Comparison of ENCODE assay signal across 20 cellular contexts in the genomic region with DNA sequence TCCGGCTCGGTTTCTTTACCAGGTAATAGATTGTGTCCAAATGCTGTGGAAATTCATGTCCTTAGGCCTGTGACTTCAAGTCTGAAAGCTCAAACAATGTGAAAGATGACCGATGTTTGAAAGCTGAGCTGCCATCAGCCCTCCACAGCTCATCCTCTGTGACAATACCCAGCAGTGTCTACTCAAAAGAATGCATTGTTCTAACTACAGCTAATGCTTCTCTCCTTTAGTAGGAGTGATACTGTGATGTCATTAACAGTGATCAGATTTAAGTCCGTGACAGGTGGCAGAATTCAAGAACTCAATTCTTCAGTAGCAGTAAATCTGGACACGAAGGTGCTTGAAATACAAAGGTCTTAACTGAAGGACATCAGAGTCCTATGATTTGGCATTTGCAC.
"Had no signal": no experiment of that assay in that cellular context is flagged by ENCODE, and none has a peak within 500 bp of the region (broad histone marks: within the 10 kb centered on the region; RNA-seq: fewer than 3 reads in every experiment).

No MANE protein-coding gene starts in this region.

- ATAC-seq: activated T-cell treated with anti-CD3 and anti-CD28 coated beads, Interleukin-2, amount 50 U/mL, for 72 hours; naive thymus-derived CD4-positive, alpha-beta T cell; stimulated activated naive B cell treated with anti-CD40 and anti-IgM and Interleukin-4, amounts not matched to agents 10 μg/mL and 1 μg/mL and 100 μg/mL, for 72 hours had no signal

- H3K27me3 ChIP-seq: cardiac muscle cell, left lung, spleen, tibial nerve, uterus had no signal

- DNase-seq: activated CD4-positive, alpha-beta T cell treated with anti-CD3 and anti-CD28 coated beads for 1 hour; activated effector memory CD4-positive, alpha-beta T cell treated with anti-CD3 and anti-CD28 coated beads, Interleukin-2, amount 50 U/mL, for 16 hours; activated T-cell treated with anti-CD3 and anti-CD28 coated beads, Interleukin-2, amount 50 U/mL, for 72 hours; endodermal cell; foreskin fibroblast; glutamatergic neuron; left lung; mammary epithelial cell; naive thymus-derived CD4-positive, alpha-beta T cell; spleen; stimulated activated CD4-positive, alpha-beta T cell treated with anti-CD3 and anti-CD28 coated beads, Interleukin-4, amount 100 ng/mL, for 4 hours; stimulated activated naive B cell treated with anti-CD40 and anti-IgM and Interleukin-4, amounts not matched to agents 10 μg/mL and 1 μg/mL and 100 μg/mL, for 72 hours; SW 1271; T-helper 2 cell; uterus had no signal

- H3K9me3 ChIP-seq: left lung, tibial nerve, uterus had no signal

- H3K4me1 ChIP-seq: left lung, spleen, tibial nerve, uterus had no signal

- H3K27ac ChIP-seq: cardiac muscle cell, epithelial cell of prostate, left lung, spleen, tibial nerve, uterus, VCaP had no signal

- FAIRE-seq: keratinocyte had no signal

- H3K4me3 ChIP-seq: cardiac muscle cell, left lung, spleen, tibial nerve, uterus had no signal

- H3K36me3 ChIP-seq: cardiac muscle cell, left lung, spleen, tibial nerve, uterus had no signal
